Comparison of ENCODE assay signal across 18 cellular contexts in genomic region chr12:28987538-28988383, GRCh38.
DNase-seq lines count a peak whose midpoint lies in the region; ATAC-seq and TF ChIP-seq lines count a peak whose summit lies in the region.
"Had no signal": no experiment of that assay in that cellular context is flagged by ENCODE, and none has a peak within 500 bp of the region (broad histone marks: within the 10 kb centered on the region; RNA-seq: fewer than 3 reads in every experiment).

No MANE protein-coding gene starts in this region.

- no peaks in the 10 kb centered on the region for H3K9me3 ChIP-seq in heart right ventricle
- H3K9me3 ChIP-seq in left ventricle myocardium inferior (replicated peaks), result no peaks in the 10 kb centered on the region
- H3K9me3 ChIP-seq: BLaER1 had no signal

- no peaks in the 10 kb centered on the region for H3K4me1 Mint-ChIP-seq in natural killer cell

- no peaks in the 10 kb centered on the region for H3K27me3 ChIP-seq in heart right ventricle
- H3K27me3 ChIP-seq in left ventricle myocardium inferior (ENCODE audit: low read depth), result no peaks in the 10 kb centered on the region
- H3K27me3 ChIP-seq: BLaER1 had no signal

- H3K36me3 Mint-ChIP-seq in natural killer cell, result no peaks in the 10 kb centered on the region
- H3K36me3 Mint-ChIP-seq: CD8-positive, alpha-beta T cell had no signal

- POLR2A ChIA-PET in HEK293T (lab: Yijun Ruan, JAX), result no interaction called here

- no peak overlapping the region for H3K4me3 ChIP-seq in heart right ventricle
- H3K4me3 ChIP-seq in left ventricle myocardium inferior, result no peak overlapping the region
- H3K4me3 ChIP-seq: BLaER1, GM23248 had no signal

- CTCF ChIA-PET in HEK293T (lab: Yijun Ruan, JAX), result no interaction called here

- TF ChIP-seq CTCF in heart right ventricle (IDR thresholded peaks at IDR 0.05), result no peak
- no peak for TF ChIP-seq CTCF in left ventricle myocardium inferior (IDR thresholded peaks at IDR 0.05; ENCODE audit: borderline replicate concordance)
- no peak for TF ChIP-seq CTCF in omental fat pad (IDR thresholded peaks at IDR 0.05)
- no peak for TF ChIP-seq CTCF in natural killer cell (IDR thresholded peaks at IDR 0.05)

- H3K36me3 ChIP-seq in heart right ventricle (no peaks in the 10 kb centered on the region), left ventricle myocardium inferior (no peaks in the 10 kb centered on the region)
- H3K36me3 ChIP-seq: BLaER1 had no signal

- H3K4me1 ChIP-seq in heart right ventricle (peaks cover 0 to 16% (median 3%) of the 10 kb centered on the region in 9 donors), left ventricle myocardium inferior (peaks cover 12% of the 10 kb centered on the region)
- H3K4me1 ChIP-seq: BLaER1 had no signal

- 59 to 61% methylated on average over 5 of the region's 5 CpGs for whole genome bisulfite sequencing in heart right ventricle, 2 donors

- no peaks in the 10 kb centered on the region for H3K9me3 Mint-ChIP-seq in natural killer cell
- H3K9me3 Mint-ChIP-seq: CD8-positive, alpha-beta T cell had no signal

- H3K27ac ChIP-seq in heart right ventricle, result peak overlapping the region in 4 of 10 donors; percentile 10 to 59 (median 28)
- H3K27ac ChIP-seq in left ventricle myocardium inferior (replicated peaks), result peak overlapping the region; percentile 58
- H3K27ac ChIP-seq: BLaER1, GM23248 had no signal

- H3K27ac Mint-ChIP-seq in natural killer cell, result no peak overlapping the region
- H3K27ac Mint-ChIP-seq: CD8-positive, alpha-beta T cell had no signal

- no peak for DNase-seq in heart right ventricle
- DNase-seq in Right ventricle myocardium inferior (ENCODE audit: missing footprints), result no peak
- DNase-seq in left ventricle myocardium inferior, result no peak
- DNase-seq in omental fat pad (ENCODE audit: low spot score), result no peak
- no peak for DNase-seq in natural killer cell
- DNase-seq in DMS114 treated with DMSO at 0.1 percent for 48 hours (lab: John Stamatoyannopoulos, UW; ENCODE audit: unreplicated experiment), result no peak
- DNase-seq in sciatic nerve (ENCODE audit: low spot score), result no peak
- DNase-seq in HEK293T (ENCODE audit: extremely low spot score), result no peak
- DNase-seq: CD8-positive, alpha-beta T cell; DMS79; GM23248; KG1; NCI-H1417 treated with DMSO at 0.1 percent for 48 hours; NCI-H2081; NCI-H510A treated with DMSO at 0.1 percent for 48 hours had no signal

- ATAC-seq in heart right ventricle (peak in 7 of 8 donors; percentile 30 to 76 (median 58)), Right ventricle myocardium inferior (no peak), omental fat pad (ENCODE audit: low FRiP score) (peak; percentile 31), natural killer cell (no peak), sciatic nerve (no peak)
- ATAC-seq: CD8-positive, alpha-beta T cell; HCT116; Panc1 had no signal

- H3K27me3 Mint-ChIP-seq in natural killer cell (ENCODE audit: low read depth in 2 of 2), result no peaks in the 10 kb centered on the region

- H3K4me3 Mint-ChIP-seq in natural killer cell, result no peak overlapping the region
- H3K4me3 Mint-ChIP-seq: CD8-positive, alpha-beta T cell had no signal

- intact Hi-C loops in heart right ventricle (cut with DNase I) (no loop called here), Right ventricle myocardium inferior (cut with DNase I) (loop anchor here (10.0 kb wide), 1 partner anchor 93 kb away; no protein-coding TSS in a partner anchor), left ventricle myocardium inferior (cut with micrococcal nuclease) (no loop called here), natural killer cell (cut with micrococcal nuclease) (no loop called here), sciatic nerve (cut with DNase I) (no loop called here)

TF ChIP-seq in HEK293T, 16 proteins besides CTCF, POLR2A, EP300 and RAD21:
- no peak for TF ChIP-seq ZNF384 (IDR thresholded peaks at IDR 0.05)
- TF ChIP-seq SP1 (IDR thresholded peaks at IDR 0.05), result no peak
- no peak for TF ChIP-seq LEF1 (IDR thresholded peaks at IDR 0.05; ENCODE audit: borderline replicate concordance)
- TF ChIP-seq FOXM1 (IDR thresholded peaks at IDR 0.05; ENCODE audit: borderline replicate concordance), result no peak
- TF ChIP-seq TARDBP (IDR thresholded peaks at IDR 0.05), result no peak
- no peak for TF ChIP-seq SUZ12 (IDR thresholded peaks at IDR 0.05)
- TF ChIP-seq L3MBTL2 (conservative IDR thresholded peaks at IDR 0.05), result no peak
- no peak for TF ChIP-seq PKNOX1 (IDR thresholded peaks at IDR 0.05)
- no peak for TF ChIP-seq ARNT (IDR thresholded peaks at IDR 0.05)
- TF ChIP-seq HDGF (IDR thresholded peaks at IDR 0.05; ENCODE audit: borderline replicate concordance), result no peak
- TF ChIP-seq NFRKB (IDR thresholded peaks at IDR 0.05), result no peak

Comparison
In these comparisons a context has a peak if more than half of its experiments do, and no peak if none do; other contexts are left out.
1. ATAC-seq: peak in heart right ventricle (7 of 8) and omental fat pad (single experiment); none in Right ventricle myocardium inferior (single experiment), natural killer cell (0 of 3) and sciatic nerve (single experiment).